8 cellular contexts compared by ENCODE assay signal in the genomic region with DNA sequence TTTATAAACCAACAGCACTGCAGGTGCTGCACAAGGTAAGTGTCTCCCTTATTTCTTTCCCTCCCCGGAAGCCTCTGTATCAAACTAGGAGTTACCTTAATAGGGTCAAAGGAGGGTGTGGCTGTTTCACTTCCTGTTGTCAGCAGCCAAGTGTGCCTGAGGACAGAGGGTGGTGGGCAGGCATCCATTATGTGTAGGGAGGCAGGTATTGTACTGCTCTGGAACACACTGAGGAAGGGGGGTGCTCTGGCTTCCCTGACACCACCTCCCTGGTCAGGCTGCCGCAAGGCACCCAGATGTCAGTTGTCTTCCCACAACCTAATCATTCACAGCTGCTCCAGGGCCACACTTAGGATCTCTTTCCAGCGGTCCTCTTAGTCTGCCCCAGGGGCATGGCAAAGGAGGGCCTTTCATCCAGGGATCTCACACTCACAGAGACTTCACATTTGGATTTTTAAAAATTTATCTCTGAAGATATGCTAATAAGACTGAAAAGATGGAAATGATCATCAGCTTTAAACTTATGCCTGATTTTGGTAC.
DNase-seq lines count a peak whose midpoint lies in the region; ATAC-seq and TF ChIP-seq lines count a peak whose summit lies in the region.
"Had no signal": no experiment of that assay in that cellular context is flagged by ENCODE, and none has a peak within 500 bp of the region (broad histone marks: within the 10 kb centered on the region; RNA-seq: fewer than 3 reads in every experiment).

No MANE protein-coding gene starts in this region.

- H3K4me1 Mint-ChIP-seq in memory B cell: peaks cover 13% of the 10 kb centered on the region

- TF ChIP-seq CTCF in Peyer's patch (IDR thresholded peaks at IDR 0.05) (no peak), vagina (IDR thresholded peaks at IDR 0.05) (no peak)

- H3K9me3 Mint-ChIP-seq in memory B cell: no peaks in the 10 kb centered on the region
- H3K9me3 Mint-ChIP-seq: neural crest cell had no signal

- peak overlapping the region in 2 of 4 donors; percentile 27 to 33 for H3K4me3 ChIP-seq in Peyer's patch
- H3K4me3 ChIP-seq in vagina: no peak overlapping the region

- no peaks in the 10 kb centered on the region for H3K27me3 Mint-ChIP-seq in memory B cell

- H3K4me1 ChIP-seq in Peyer's patch (peaks cover 0 to 22% (median 8%) of the 10 kb centered on the region in 4 donors), vagina (peaks cover 16% of the 10 kb centered on the region)

- peak overlapping the region; percentile 71 for H3K4me3 Mint-ChIP-seq in memory B cell
- H3K4me3 Mint-ChIP-seq: neural crest cell had no signal

- H3K9me3 ChIP-seq in Peyer's patch: no peaks in the 10 kb centered on the region
- no peaks in the 10 kb centered on the region for H3K9me3 ChIP-seq in vagina

- ATAC-seq in GM18511 (IDR thresholded peaks at IDR 0.05; ENCODE audit: unreplicated experiment) (peak; percentile 89), HG02642 (IDR thresholded peaks at IDR 0.05; ENCODE audit: poor library complexity, unreplicated experiment) (peak; percentile 80), memory B cell (ENCODE audit: low read depth) (peak; percentile 99)

- H3K27ac Mint-ChIP-seq in memory B cell: peak overlapping the region; percentile 55

- H3K27me3 ChIP-seq in Peyer's patch: no peaks in the 10 kb centered on the region
- no peaks in the 10 kb centered on the region for H3K27me3 ChIP-seq in vagina

- H3K27ac ChIP-seq in Peyer's patch (peak overlapping the region; percentile 6 to 98 (median 90)), vagina (no peak overlapping the region)

- TF ChIP-seq POLR2A in Peyer's patch (IDR thresholded peaks at IDR 0.05) (peak in 1 of 2 donors; percentile 11), vagina (IDR thresholded peaks at IDR 0.05) (no peak)

- H3K36me3 ChIP-seq in Peyer's patch: no peaks in the 10 kb centered on the region
- no peaks in the 10 kb centered on the region for H3K36me3 ChIP-seq in vagina

- no peaks in the 10 kb centered on the region for H3K36me3 Mint-ChIP-seq in memory B cell

- intact Hi-C loops in vagina (cut with DNase I): no loop called here

- DNase-seq in Peyer's patch: peak; percentile 40 to 76 (median 74)
- peak in 1 of 2 donors; percentile 14 for DNase-seq in memory B cell (ENCODE audit: low spot score in 2 of 2)
- DNase-seq in vagina (ENCODE audit: extremely low spot score in 2 of 2): no peak
- no peak for DNase-seq in SKM-1 treated with dmso at 0.1 percent for 144 hours (lab: John Stamatoyannopoulos, UW; ENCODE audit: unreplicated experiment)
- DNase-seq in medulla oblongata (ENCODE audit: extremely low spot score): no peak

Comparison
In these comparisons a context has a peak if more than half of its experiments do, and no peak if none do; other contexts are left out.
1. DNase-seq: peak in Peyer's patch (3 of 3); none in vagina (0 of 2), SKM-1 treated with dmso at 0.1 percent for 144 hours (single experiment) and medulla oblongata (single experiment).
2. Peak in every context shown above with its lines, with median percentiles within 50 percentile points of each other: ATAC-seq.